In genomic region chr5:58456486-58456885, GRCh38 we compare ENCODE assay signal across 1 cellular context.
A peak's percentile ranks its signal among the peaks of the same experiment; 100 is the strongest.
TF ChIP-seq lines count a peak whose summit lies in the region.

No MANE protein-coding gene starts in this region.

TF ChIP-seq in SK-N-SH treated with all-trans-retinoic acid at 6 μM for 48 hours, 23 proteins besides CTCF, POLR2A, EP300 and RAD21 (continued from another document):
- TF ChIP-seq TSHZ2 (CRISPR knock-in tag; IDR thresholded peaks at IDR 0.05), result no peak
- TF ChIP-seq ZFP3 (CRISPR knock-in tag; IDR thresholded peaks at IDR 0.05), result no peak
- TF ChIP-seq ZNF565 (CRISPR knock-in tag; conservative IDR thresholded peaks at IDR 0.05; ENCODE audit: low read depth), result no peak
- no peak for TF ChIP-seq SNAI2 (CRISPR knock-in tag; IDR thresholded peaks at IDR 0.05)
- TF ChIP-seq ZNF70 (CRISPR knock-in tag; IDR thresholded peaks at IDR 0.05), result no peak
- no peak for TF ChIP-seq ZFP30 (CRISPR knock-in tag; IDR thresholded peaks at IDR 0.05)
- no peak for TF ChIP-seq BACH2 (CRISPR knock-in tag; IDR thresholded peaks at IDR 0.05; ENCODE audit: borderline replicate concordance)
- no peak for TF ChIP-seq OSR1 (CRISPR knock-in tag; IDR thresholded peaks at IDR 0.05)
- peak; percentile 38; the same call in 1 of the 2 replicates for TF ChIP-seq PATZ1 (CRISPR knock-in tag; IDR thresholded peaks at IDR 0.05; ENCODE audit: borderline replicate concordance)
- no peak for TF ChIP-seq GLIS3 (CRISPR knock-in tag; IDR thresholded peaks at IDR 0.05)
- TF ChIP-seq ZNF8 (CRISPR knock-in tag; IDR thresholded peaks at IDR 0.05), result no peak
- no peak for TF ChIP-seq ISL1 (CRISPR knock-in tag; IDR thresholded peaks at IDR 0.05)
- no peak for TF ChIP-seq POU6F1 (CRISPR knock-in tag; IDR thresholded peaks at IDR 0.05; ENCODE audit: borderline replicate concordance, low read depth)
- TF ChIP-seq TOX (CRISPR knock-in tag; IDR thresholded peaks at IDR 0.05; ENCODE audit: borderline replicate concordance), result no peak
